Comparison of ENCODE assay signal across 8 cellular contexts in the genomic region with DNA sequence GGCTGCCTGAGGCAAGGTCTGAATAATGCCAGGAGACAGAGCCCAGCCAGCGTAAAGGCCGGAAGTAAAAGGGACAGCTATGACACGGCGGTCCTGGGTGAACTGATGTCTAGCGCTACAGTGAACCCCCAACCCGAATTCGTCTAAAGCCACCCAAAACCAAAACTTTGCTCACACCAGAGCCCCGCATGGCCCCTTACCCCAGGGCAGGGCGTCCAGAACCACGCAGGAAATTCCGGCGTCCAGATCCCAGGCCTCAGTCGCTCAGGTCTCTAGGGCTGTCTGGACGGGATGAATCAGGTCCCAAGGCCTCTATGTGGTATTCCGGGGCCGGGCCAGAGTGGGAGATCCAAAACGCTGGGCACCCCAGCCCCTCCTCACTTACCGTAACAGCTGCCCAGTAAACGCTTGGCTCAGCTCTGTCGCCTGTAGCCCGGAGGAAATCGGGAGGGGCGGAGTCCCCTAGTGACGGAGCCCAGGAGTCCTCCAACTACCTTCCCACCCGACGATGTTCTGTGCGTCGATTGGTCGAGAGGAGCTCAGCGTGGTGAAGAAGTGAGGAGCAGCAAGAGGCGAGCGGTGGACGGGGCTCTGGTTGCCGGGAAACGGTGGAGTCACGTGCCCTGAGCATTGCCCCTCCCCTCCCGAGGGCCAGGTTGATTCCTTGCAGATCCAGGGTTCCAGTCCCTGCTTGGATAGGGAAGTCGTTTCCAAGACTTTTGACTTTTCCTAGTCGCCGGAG.
DNase-seq lines count a peak whose midpoint lies in the region; ATAC-seq and TF ChIP-seq lines count a peak whose summit lies in the region.

CCDC32 (minus strand) TSS at position 452 of the 742 bp plus-strand sequence. CDS start 2,027 bp downstream, outside the sequence.

- H3K4me3 ChIP-seq in AG09309 (ENCODE audit: control insufficient read depth, low read depth, low read length) = peak within 1 kb of the TSS; percentile 85

- H3K27ac Mint-ChIP-seq in central memory CD8-positive, alpha-beta T cell (ENCODE audit: low read depth) = peak within 1 kb of the TSS; percentile 91

- no peaks in the 10 kb centered on the region for H3K27me3 Mint-ChIP-seq in central memory CD8-positive, alpha-beta T cell

- H3K4me1 Mint-ChIP-seq in central memory CD8-positive, alpha-beta T cell = peaks cover 44% of the 10 kb centered on the region

- no peak for TF ChIP-seq CTCF in AG09309 (IDR thresholded peaks at IDR 0.05; ENCODE audit: control insufficient read depth, insufficient read depth, low read depth, low read length, missing control alignments)

- no peaks in the 10 kb centered on the region for H3K9me3 Mint-ChIP-seq in central memory CD8-positive, alpha-beta T cell

- ATAC-seq in GM19025 (IDR thresholded peaks at IDR 0.05; ENCODE audit: low read depth, unreplicated experiment) (peak; percentile 98), HG03342 (IDR thresholded peaks at IDR 0.05; ENCODE audit: unreplicated experiment) (peak; percentile 93)
- peak; percentile 96 for ATAC-seq in central memory CD8-positive, alpha-beta T cell (replicated peaks; ENCODE audit: extremely low read depth, poor library complexity, severe bottlenecking)

- peak within 1 kb of the TSS; percentile 93 for H3K4me3 Mint-ChIP-seq in central memory CD8-positive, alpha-beta T cell

- peaks cover 20% of the 10 kb centered on the region for H3K36me3 Mint-ChIP-seq in central memory CD8-positive, alpha-beta T cell (ENCODE audit: insufficient read depth)

- peak; percentile 92 for DNase-seq in AG09309 (ENCODE audit: low read depth)
- DNase-seq in NCI-H446 (lab: John Stamatoyannopoulos, UW) = peak; percentile 94 to 97
- DNase-seq in activated CD4-positive, CD25-positive, alpha-beta regulatory T cell treated with anti-CD3 and anti-CD28 coated beads, Interleukin-2, amount 50 U/mL, for 16 hours (ENCODE audit: low read depth, low spot score) = peak; percentile 94
- peak; percentile 80 to 94 for DNase-seq in central memory CD8-positive, alpha-beta T cell (ENCODE audit: low spot score in 2 of 2)
- DNase-seq in iris pigment epithelial cell (ENCODE audit: low read depth) = peak; percentile 99
- peak; percentile 89 to 95 for DNase-seq in stimulated activated CD4-positive, alpha-beta T cell treated with anti-CD3 and anti-CD28 coated beads, Interleukin-12 subunit alpha, Interleukin-12 subunit beta, amount 100 ng/mL, for 24 hours (ENCODE audit: low read depth in 2 of 2)

Comparison
In these comparisons a context has a peak if more than half of its experiments do, and no peak if none do; other contexts are left out.
1. Peak in every context shown above with its lines: DNase-seq, ATAC-seq and H3K4me3 ChIP-seq.